12 cellular contexts compared by ENCODE assay signal in genomic region chr4:167897116-167897515, GRCh38.
DNase-seq lines count a peak whose midpoint lies in the region; ATAC-seq and TF ChIP-seq lines count a peak whose summit lies in the region.
"Had no signal": no experiment of that assay in that cellular context is flagged by ENCODE, and none has a peak within 500 bp of the region (broad histone marks: within the 10 kb centered on the region; RNA-seq: fewer than 3 reads in every experiment).

No MANE protein-coding gene starts in this region.

- DNase-seq in GM03348 (ENCODE audit: low spot score) (peak; percentile 15), NCI-H526 treated with DMSO at 0.1 percent for 48 hours (lab: John Stamatoyannopoulos, UW) (peak; percentile 43), epithelial cell of esophagus (ENCODE audit: low read depth) (peak; percentile 98), neural crest cell (ENCODE audit: low read depth, low spot score) (peak; percentile 6), KG1 (lab: John Stamatoyannopoulos, UW) (no peak), NAMALWA (ENCODE audit: low spot score) (no peak), COLO829 (ENCODE audit: low spot score) (no peak)
- DNase-seq: activated CD4-positive, alpha-beta T cell treated with anti-CD3 and anti-CD28 coated beads for 4 hours; activated naive CD8-positive, alpha-beta T cell treated with anti-CD3 and anti-CD28 coated beads, Interleukin-2, amount 10 ng/mL, durations not matched to agents 7 days and 5 days; hippocampal formation; NCI-H774 had no signal

- no peak overlapping the region for H3K4me3 Mint-ChIP-seq in neural crest cell
- H3K4me3 Mint-ChIP-seq: activated naive CD8-positive, alpha-beta T cell treated with anti-CD3 and anti-CD28 coated beads, Interleukin-2, amount 10 ng/mL, durations not matched to agents 7 days and 5 days had no signal

- peak overlapping the region; percentile 45 for H3K27ac Mint-ChIP-seq in neural crest cell (ENCODE audit: unreplicated experiment)
- H3K27ac Mint-ChIP-seq: activated naive CD8-positive, alpha-beta T cell treated with anti-CD3 and anti-CD28 coated beads, Interleukin-2, amount 10 ng/mL, durations not matched to agents 7 days and 5 days had no signal

- peaks cover 3% of the 10 kb centered on the region for H3K9me3 Mint-ChIP-seq in neural crest cell
- H3K9me3 Mint-ChIP-seq: activated naive CD8-positive, alpha-beta T cell treated with anti-CD3 and anti-CD28 coated beads, Interleukin-2, amount 10 ng/mL, durations not matched to agents 7 days and 5 days had no signal

- TF ChIP-seq CTCF in epithelial cell of esophagus (IDR thresholded peaks at IDR 0.05; ENCODE audit: insufficient read depth, low read depth, low read length, missing control alignments) (no peak), neural crest cell (conservative IDR thresholded peaks at IDR 0.05) (no peak)

- no peaks in the 10 kb centered on the region for H3K36me3 Mint-ChIP-seq in neural crest cell (ENCODE audit: low read depth)
- H3K36me3 Mint-ChIP-seq: activated naive CD8-positive, alpha-beta T cell treated with anti-CD3 and anti-CD28 coated beads, Interleukin-2, amount 10 ng/mL, durations not matched to agents 7 days and 5 days had no signal

- H3K27me3 Mint-ChIP-seq in neural crest cell (ENCODE audit: low read depth): no peaks in the 10 kb centered on the region
- H3K27me3 Mint-ChIP-seq: activated naive CD8-positive, alpha-beta T cell treated with anti-CD3 and anti-CD28 coated beads, Interleukin-2, amount 10 ng/mL, durations not matched to agents 7 days and 5 days had no signal

- ATAC-seq in HG03175 (IDR thresholded peaks at IDR 0.05; ENCODE audit: unreplicated experiment): no peak

- H3K4me3 ChIP-seq in epithelial cell of esophagus (ENCODE audit: low read length): peak overlapping the region; percentile 34

- peaks cover 20% of the 10 kb centered on the region for H3K4me1 Mint-ChIP-seq in neural crest cell
- H3K4me1 Mint-ChIP-seq: activated naive CD8-positive, alpha-beta T cell treated with anti-CD3 and anti-CD28 coated beads, Interleukin-2, amount 10 ng/mL, durations not matched to agents 7 days and 5 days had no signal

Comparison
In these comparisons a context has a peak if more than half of its experiments do, and no peak if none do; other contexts are left out.
1. DNase-seq: peak in GM03348 (single experiment), NCI-H526 treated with DMSO at 0.1 percent for 48 hours (single experiment), epithelial cell of esophagus (single experiment) and neural crest cell (single experiment); none in KG1 (single experiment), NAMALWA (single experiment) and COLO829 (single experiment).